ENCODE assay signal across 25 cellular contexts in genomic region chr5:107072440-107072839, GRCh38.
A peak's percentile ranks its signal among the peaks of the same experiment; 100 is the strongest.
DNase-seq lines count a peak whose midpoint lies in the region; ATAC-seq and TF ChIP-seq lines count a peak whose summit lies in the region.
"Had no signal": no experiment of that assay in that cellular context is flagged by ENCODE, and none has a peak within 500 bp of the region (broad histone marks: within the 10 kb centered on the region; RNA-seq: fewer than 3 reads in every experiment).

No MANE protein-coding gene starts in this region.

- no peak for ATAC-seq in activated CD4-positive, CD25-positive, alpha-beta regulatory T cell treated with anti-CD3 and anti-CD28 coated beads, Interleukin-2, amount 50 U/mL, for 24 hours
- no peak for ATAC-seq in GM19328 (IDR thresholded peaks at IDR 0.05; ENCODE audit: unreplicated experiment)
- ATAC-seq: PC-3, Right ventricle myocardium inferior had no signal

- TF ChIP-seq RAD21 in SK-N-SH (IDR thresholded peaks at IDR 0.05; ENCODE audit: low read length): no peak

- 0 out of 2 replicates have a peak, but pooled peaks cover 2% of the 10 kb centered on the region for H3K9me2 ChIP-seq in SK-N-SH

- no peaks in the 10 kb centered on the region for H3K79me2 ChIP-seq in SK-N-SH (ENCODE audit: insufficient read depth)

- H3K4me3 ChIP-seq in SJSA1: no peak overlapping the region
- H3K4me3 ChIP-seq in choroid plexus epithelial cell (ENCODE audit: low read depth, low read length): no peak overlapping the region
- no peak overlapping the region for H3K4me3 ChIP-seq in SK-N-SH (ENCODE audit: low read depth in 2 of 2, low read length in 1 of 2)
- H3K4me3 ChIP-seq: SJCRH30 had no signal

- no peaks in the 10 kb centered on the region for H3F3A ChIP-seq in SK-N-SH (replicated peaks; ENCODE audit: insufficient read depth)

- DNase-seq in ELR (ENCODE audit: low read depth): peak; percentile 50
- peak; percentile 57 to 72 for DNase-seq in SJSA1 (ENCODE audit: low read depth in 1 of 2, low spot score in 2 of 2)
- DNase-seq in choroid plexus epithelial cell (ENCODE audit: low read depth): peak; percentile 40
- peak; percentile 21 for DNase-seq in glomerular visceral epithelial cell (ENCODE audit: extremely low spot score)
- no peak for DNase-seq in SK-N-SH
- no peak for DNase-seq in NOMO-1 treated with dmso at 0.1 percent for 144 hours (lab: John Stamatoyannopoulos, UW; ENCODE audit: unreplicated experiment)
- DNase-seq: Calu3, DMS153, DND-41, H7, Karpas-422, NCI-H1105, NCI-H1436 treated with DMSO at 0.1 percent for 48 hours, NCI-H187 treated with DMSO at 0.1 percent for 48 hours, NCI-H446, NCI-H524 treated with DMSO at 0.1 percent for 48 hours, NCI-H774, PC-3, SJCRH30 had no signal

- POLR2A ChIA-PET in SK-N-SH (lab: Yijun Ruan, JAX): no interaction called here

- H3K36me3 ChIP-seq in SJSA1 (no peaks in the 10 kb centered on the region), SK-N-SH (replicated peaks in 1 of 2; ENCODE audit: control insufficient read depth in 1 of 2, insufficient read depth in 2 of 2, low read length in 1 of 2) (no peaks in the 10 kb centered on the region)
- H3K36me3 ChIP-seq: SJCRH30 had no signal

- H3K27ac ChIP-seq in SJSA1 (no peak overlapping the region), SK-N-SH (ENCODE audit: low read depth in 2 of 2, low read length in 1 of 2) (no peak overlapping the region)
- H3K27ac ChIP-seq: 22Rv1, C4-2B, HL-60, SJCRH30 had no signal

- TF ChIP-seq EP300 in SK-N-SH (IDR thresholded peaks at IDR 0.05; ENCODE audit: borderline replicate concordance in 1 of 2, low read depth in 1 of 2, low read length in 1 of 2): no peak

- H3K9ac ChIP-seq in SK-N-SH: no peak overlapping the region

- no peak overlapping the region for H3K4me2 ChIP-seq in SK-N-SH

- CTCF ChIA-PET in SK-N-SH (lab: Yijun Ruan, JAX): no interaction called here

- TF ChIP-seq CTCF in choroid plexus epithelial cell (conservative IDR thresholded peaks at IDR 0.05; ENCODE audit: low read depth, low read length) (no peak), SK-N-SH (IDR thresholded peaks at IDR 0.05) (no peak)

- H3K9me3 ChIP-seq in SJSA1 (replicated peaks): no peaks in the 10 kb centered on the region
- H3K9me3 ChIP-seq in SK-N-SH: no peaks in the 10 kb centered on the region
- H3K9me3 ChIP-seq: SJCRH30 had no signal

- no peaks in the 10 kb centered on the region for H4K20me1 ChIP-seq in SK-N-SH (ENCODE audit: insufficient read depth)

- no peak overlapping the region for H2AFZ ChIP-seq in SK-N-SH (ENCODE audit: low read depth)

- H3K4me1 ChIP-seq in SJSA1 (replicated peaks) (peaks cover 9% of the 10 kb centered on the region), SK-N-SH (ENCODE audit: control insufficient read depth in 1 of 2, insufficient read depth in 2 of 2, low read depth in 1 of 2, low read length in 1 of 2) (no peaks in the 10 kb centered on the region; a peak in 1 of 4 replicates)
- H3K4me1 ChIP-seq: SJCRH30 had no signal

- H3K27me3 ChIP-seq in SJSA1 (replicated peaks): no peaks in the 10 kb centered on the region
- H3K27me3 ChIP-seq in SK-N-SH (ENCODE audit: insufficient read depth): no peaks in the 10 kb centered on the region
- H3K27me3 ChIP-seq: SJCRH30 had no signal

TF ChIP-seq in SK-N-SH, 30 proteins besides CTCF, POLR2A, EP300 and RAD21:
- TF ChIP-seq JUND (IDR thresholded peaks at IDR 0.05): no peak
- TF ChIP-seq RFX5 (IDR thresholded peaks at IDR 0.05; ENCODE audit: low read length): no peak
- no peak for TF ChIP-seq FOXJ3 (CRISPR knock-in tag; IDR thresholded peaks at IDR 0.05)
- TF ChIP-seq ZBTB33 (IDR thresholded peaks at IDR 0.05; ENCODE audit: borderline replicate concordance, low read depth): no peak
- no peak for TF ChIP-seq YY1 (IDR thresholded peaks at IDR 0.05; ENCODE audit: low read depth)
- TF ChIP-seq MAX (IDR thresholded peaks at IDR 0.05; ENCODE audit: low read depth): no peak
- TF ChIP-seq EZH2phosphoT487 (IDR thresholded peaks at IDR 0.05; ENCODE audit: borderline replicate concordance, low read depth): no peak
- no peak for TF ChIP-seq NRF1 (IDR thresholded peaks at IDR 0.05; ENCODE audit: low read depth, low read length)
- no peak for TF ChIP-seq ELF1 (IDR thresholded peaks at IDR 0.05)
- no peak for TF ChIP-seq PBX3 (IDR thresholded peaks at IDR 0.05)

Comparison
In these comparisons a context has a peak if more than half of its experiments do, and no peak if none do; other contexts are left out.
1. DNase-seq: peak in ELR (single experiment), SJSA1 (2 of 2), choroid plexus epithelial cell (single experiment) and glomerular visceral epithelial cell (single experiment); none in SK-N-SH (single experiment) and NOMO-1 treated with dmso at 0.1 percent for 144 hours (single experiment).